8 cellular contexts compared by ENCODE assay signal in genomic region chr18:62399781-62400308, GRCh38.
A peak's percentile ranks its signal among the peaks of the same experiment; 100 is the strongest.
DNase-seq lines count a peak whose midpoint lies in the region; ATAC-seq and TF ChIP-seq lines count a peak whose summit lies in the region.

No MANE protein-coding gene starts in this region.

- intact Hi-C loops in HCT116 (cut with micrococcal nuclease) (no loop called here), head of caudate nucleus (cut with DNase I) (no loop called here), Right ventricle myocardium inferior (cut with DNase I) (no loop called here)

- H3K9ac ChIP-seq in HCT116 (ENCODE audit: low read length) (no peak overlapping the region), trophoblast cell (ENCODE audit: low read length) (no peak overlapping the region)

- H3K27me3 Mint-ChIP-seq in glutamatergic neuron (ENCODE audit: unreplicated experiment), result no peaks in the 10 kb centered on the region

- H3K27me3 ChIP-seq in GM06990 (replicated peaks; ENCODE audit: control insufficient read depth, insufficient read depth, low read length), result no peaks in the 10 kb centered on the region
- H3K27me3 ChIP-seq in HCT116 (ENCODE audit: insufficient read depth, low read length), result no peaks in the 10 kb centered on the region
- H3K27me3 ChIP-seq in trophoblast cell (ENCODE audit: insufficient read depth, low read length), result no peaks in the 10 kb centered on the region

- peak; percentile 29; the same call in 1 of the 2 replicates for TF ChIP-seq RAD21 in HCT116 (IDR thresholded peaks at IDR 0.05; ENCODE audit: low read depth)

- no peaks in the 10 kb centered on the region for H3K4me1 Mint-ChIP-seq in glutamatergic neuron (ENCODE audit: low read depth, unreplicated experiment)

- H3K4ac ChIP-seq in trophoblast cell (ENCODE audit: low read depth, low read length), result no peak overlapping the region

- TF ChIP-seq CTCF in GM06990 (IDR thresholded peaks at IDR 0.05; ENCODE audit: insufficient read depth, low read length, poor library complexity, severe bottlenecking) (peak; percentile 29), HCT116 (IDR thresholded peaks at IDR 0.05 in 2 of 3, conservative IDR thresholded peaks at IDR 0.05 in 1 of 3; ENCODE audit: borderline replicate concordance in 1 of 3, insufficient read depth in 1 of 3, low read depth in 2 of 3, low read length in 2 of 3) (peak in 2 of 3 experiments; percentile 56 to 69; a peak in 4 of 6 replicates), glutamatergic neuron (IDR thresholded peaks at IDR 0.05; ENCODE audit: partially characterized antibody, unreplicated experiment) (no peak)

- H3K4me3 ChIP-seq in GM06990 (replicated peaks; ENCODE audit: low read depth, low read length) (no peak overlapping the region), HCT116 (replicated peaks in 1 of 2; ENCODE audit: low read depth in 1 of 2, low read length in 2 of 2) (no peak overlapping the region), trophoblast cell (ENCODE audit: low read depth, low read length) (no peak overlapping the region)

- POLR2A ChIA-PET in HCT116 (lab: Charles Lee), result no interaction called here

- H3K4me3 Mint-ChIP-seq in glutamatergic neuron (ENCODE audit: unreplicated experiment), result no peak overlapping the region

- no peak overlapping the region for H2BK5ac ChIP-seq in trophoblast cell (ENCODE audit: low read depth, low read length, poor library complexity)

- peaks cover 1% of the 10 kb centered on the region for H3K9me3 Mint-ChIP-seq in glutamatergic neuron (ENCODE audit: unreplicated experiment)

- H3K4me1 ChIP-seq in HCT116 (ENCODE audit: control insufficient read depth in 1 of 2, insufficient read depth in 2 of 2, low read length in 2 of 2), result peaks cover 3 to 6% of the 10 kb centered on the region in 2 experiments; a peak in 3 of 4 replicates
- no peaks in the 10 kb centered on the region for H3K4me1 ChIP-seq in trophoblast cell (ENCODE audit: control insufficient read depth in 1 of 2, insufficient read depth in 2 of 2, low read length in 2 of 2)

- WGBS in trophoblast cell (ENCODE audit: extremely low coverage, insufficient coverage, insufficient read length), result no CpG with 5 or more reads among the region's 4 CpGs

- H3K36me3 Mint-ChIP-seq in glutamatergic neuron (ENCODE audit: unreplicated experiment), result peaks cover 3% of the 10 kb centered on the region

- H4K91ac ChIP-seq in trophoblast cell (ENCODE audit: low read depth, low read length), result no peak overlapping the region

- no peak for TF ChIP-seq POLR2A in HCT116 (IDR thresholded peaks at IDR 0.05; ENCODE audit: borderline replicate concordance, extremely low read depth, insufficient read depth, insufficient read length)

- no peaks in the 10 kb centered on the region for H3K79me1 ChIP-seq in trophoblast cell (ENCODE audit: low read length)

- RAD21 ChIA-PET in HCT116 (lab: Charles Lee; ENCODE audit: low non-redundant PET in 1 of 2, low total read pairs in 2 of 2, uncharacterized antibody in 2 of 2, unreplicated experiment in 2 of 2), result interaction anchor here in 1 of 2 experiments (0.6 kb wide), 1 partner anchor 49 kb away, joined by 3 read pairs; no protein-coding TSS in a partner anchor

- H2AK5ac ChIP-seq in trophoblast cell (ENCODE audit: low read length), result no peak overlapping the region

- no TSS peak for BruUV-seq in HCT116 (replicated peaks; lab: Mats Ljungman, UMichigan)

- no peak for DNase-seq in GM06990 (ENCODE audit: extremely low read depth, insufficient read length)
- DNase-seq in HCT116 (ENCODE audit: low read depth, low spot score), result no peak
- DNase-seq in NCI-H69 (lab: John Stamatoyannopoulos, UW), result peak; percentile 97
- DNase-seq in glutamatergic neuron, result no peak
- no peak for DNase-seq in trophoblast cell
- no peak for DNase-seq in head of caudate nucleus
- no peak for DNase-seq in Right ventricle myocardium inferior (ENCODE audit: missing footprints)

- H3K4me2 ChIP-seq in HCT116 (ENCODE audit: low read length) (peak overlapping the region; percentile 42), trophoblast cell (ENCODE audit: low read length) (no peak overlapping the region)

- no peak overlapping the region for H4K12ac ChIP-seq in trophoblast cell (ENCODE audit: low read depth, low read length)

- H3K18ac ChIP-seq in trophoblast cell (ENCODE audit: low read length), result no peak overlapping the region

- no peak overlapping the region for H3K23ac ChIP-seq in trophoblast cell (ENCODE audit: low read length)

- H4K20me1 ChIP-seq in HCT116 (ENCODE audit: insufficient read depth), result no peaks in the 10 kb centered on the region

- H2BK120ac ChIP-seq in trophoblast cell (ENCODE audit: insufficient read depth, low read length, poor library complexity), result no peak overlapping the region

- H3K14ac ChIP-seq in trophoblast cell (ENCODE audit: low read length), result no peak overlapping the region

- peak; percentile 92 for ATAC-seq in HCT116
- ATAC-seq in Right ventricle myocardium inferior, result no peak
- no peak for ATAC-seq in HG03571 (IDR thresholded peaks at IDR 0.05; ENCODE audit: unreplicated experiment)

- H2BK12ac ChIP-seq in trophoblast cell (ENCODE audit: low read length), result no peak overlapping the region

- H3K36me3 ChIP-seq in GM06990 (ENCODE audit: control insufficient read depth, insufficient read depth, low read length) (no peaks in the 10 kb centered on the region), HCT116 (ENCODE audit: control insufficient read depth in 1 of 2, insufficient read depth in 2 of 2, low read length in 2 of 2) (no peaks in the 10 kb centered on the region), trophoblast cell (ENCODE audit: control insufficient read depth in 1 of 2, insufficient read depth in 2 of 2, low read length in 2 of 2) (no peaks in the 10 kb centered on the region)

- H3K9me3 ChIP-seq in HCT116 (ENCODE audit: control insufficient read depth in 1 of 2, insufficient read depth in 1 of 2, low read depth in 1 of 2, low read length in 2 of 2) (no peaks in the 10 kb centered on the region), trophoblast cell (ENCODE audit: insufficient read depth, low read depth, low read length) (no peaks in the 10 kb centered on the region)

- H3K27ac ChIP-seq in HCT116 (ENCODE audit: low read depth, low read length) (no peak overlapping the region), trophoblast cell (ENCODE audit: low read depth, low read length) (no peak overlapping the region)

- H3K79me2 ChIP-seq in HCT116 (ENCODE audit: insufficient read depth, low read length) (no peaks in the 10 kb centered on the region), trophoblast cell (ENCODE audit: control insufficient read depth, insufficient read depth, low read length, poor library complexity) (no peaks in the 10 kb centered on the region)

- CTCF ChIA-PET in HCT116 (lab: Charles Lee), result interaction anchor here (1.9 kb wide), 1 partner anchor 26 kb away, joined by 5 read pairs; no protein-coding TSS in a partner anchor

- no peaks in the 10 kb centered on the region for H3K9me2 ChIP-seq in HCT116 (ENCODE audit: insufficient read depth)

- H2AFZ ChIP-seq in HCT116 (ENCODE audit: low read depth, low read length, poor library complexity, severe bottlenecking) (peak overlapping the region; percentile 3), trophoblast cell (ENCODE audit: insufficient read depth, low read length, poor library complexity) (no peak overlapping the region)

- H4K8ac ChIP-seq in trophoblast cell (ENCODE audit: low read depth, low read length), result no peak overlapping the region

- H3K27ac Mint-ChIP-seq in glutamatergic neuron (ENCODE audit: unreplicated experiment), result peak overlapping the region; percentile 34

TF ChIP-seq in HCT116, 20 proteins besides CTCF, POLR2A, EP300 and RAD21:
- TF ChIP-seq EGR1 (IDR thresholded peaks at IDR 0.05; ENCODE audit: low read depth) (no peak), SIN3A (IDR thresholded peaks at IDR 0.05; ENCODE audit: low read depth) (no peak), TCF7L2 (IDR thresholded peaks at IDR 0.05; ENCODE audit: borderline replicate concordance, extremely low read depth, insufficient read depth, insufficient read length) (no peak), EZH2phosphoT487 (IDR thresholded peaks at IDR 0.05; ENCODE audit: borderline replicate concordance) (no peak), SP1 (IDR thresholded peaks at IDR 0.05; ENCODE audit: low read depth) (no peak), POLR2AphosphoS5 (IDR thresholded peaks at IDR 0.05; ENCODE audit: low read depth, low read length) (no peak), ZNF274 (IDR thresholded peaks at IDR 0.05; ENCODE audit: low read depth, low read length) (no peak), CEBPB (IDR thresholded peaks at IDR 0.05; ENCODE audit: low read depth) (no peak), YY1 (IDR thresholded peaks at IDR 0.05; ENCODE audit: extremely low read depth, insufficient replicate concordance, low read depth, low read length) (no peak), FOSL1 (IDR thresholded peaks at IDR 0.05; ENCODE audit: low read depth) (no peak), ZFX (IDR thresholded peaks at IDR 0.05) (no peak), ELF1 (IDR thresholded peaks at IDR 0.05; ENCODE audit: borderline replicate concordance, low read depth) (no peak), CBX3 (IDR thresholded peaks at IDR 0.05; ENCODE audit: low read depth) (0 out of 2 replicates have a peak, but pooled peaks have one; percentile 36), JUND (IDR thresholded peaks at IDR 0.05) (no peak)
- TF ChIP-seq, protein P1, sequence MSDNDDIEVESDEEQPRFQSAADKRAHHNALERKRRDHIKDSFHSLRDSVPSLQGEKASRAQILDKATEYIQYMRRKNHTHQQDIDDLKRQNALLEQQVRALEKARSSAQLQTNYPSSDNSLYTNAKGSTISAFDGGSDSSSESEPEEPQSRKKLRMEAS (IDR thresholded peaks at IDR 0.05), result 0 out of 2 replicates have a peak, but pooled peaks have one; percentile 29
- TF ChIP-seq, protein P2, sequence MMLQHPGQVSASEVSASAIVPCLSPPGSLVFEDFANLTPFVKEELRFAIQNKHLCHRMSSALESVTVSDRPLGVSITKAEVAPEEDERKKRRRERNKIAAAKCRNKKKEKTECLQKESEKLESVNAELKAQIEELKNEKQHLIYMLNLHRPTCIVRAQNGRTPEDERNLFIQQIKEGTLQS (IDR thresholded peaks at IDR 0.05), result no peak
